In genomic region chr19:18402433-18403248, GRCh38 we compare ENCODE assay signal across 1 cellular context.
A peak's percentile ranks its signal among the peaks of the same experiment; 100 is the strongest.
TF ChIP-seq lines count a peak whose summit lies in the region.

No MANE protein-coding gene starts in this region.

TF ChIP-seq in GM12878, 131 proteins besides CTCF, POLR2A, EP300 and RAD21:
- peak; percentile 97 for TF ChIP-seq MLLT1 (IDR thresholded peaks at IDR 0.05)
